In genomic region chr1:235882816-235883215, GRCh38 we compare ENCODE assay signal across 9 cellular contexts. TPM values are rescaled to one million over a fixed set of nuclear protein-coding genes. Genes with fewer than 3 reads are reported as not detected.
A peak's percentile ranks its signal among the peaks of the same experiment; 100 is the strongest.
DNase-seq lines count a peak whose midpoint lies in the region; ATAC-seq and TF ChIP-seq lines count a peak whose summit lies in the region.
"Had no signal": no experiment of that assay in that cellular context is flagged by ENCODE, and none has a peak within 500 bp of the region (broad histone marks: within the 10 kb centered on the region; RNA-seq: fewer than 3 reads in every experiment).

No MANE protein-coding gene starts in this region.

- no peak overlapping the region for H4K5ac ChIP-seq in IMR-90 (ENCODE audit: low read depth, low read length)

- no peak overlapping the region; the same call in 1 of the 2 replicates for H3K14ac ChIP-seq in IMR-90 (replicated peaks; ENCODE audit: low read depth, low read length)

- no peak overlapping the region for H3K4me3 ChIP-seq in IMR-90 (ENCODE audit: insufficient read depth, low read depth, low read length)
- peak overlapping the region; percentile 67 for H3K4me3 ChIP-seq in adipocyte (ENCODE audit: low read length)
- no peak overlapping the region for H3K4me3 ChIP-seq in A673 (ENCODE audit: low read depth, low read length, poor library complexity, severe bottlenecking)

- H3K9me1 ChIP-seq in IMR-90 (ENCODE audit: insufficient read depth, low read length), result peaks cover 4% of the 10 kb centered on the region; the same call in 1 of the 2 replicates

- peak overlapping the region; percentile 2; the same call in 1 of the 3 replicates for H2BK15ac ChIP-seq in IMR-90 (ENCODE audit: low read depth, low read length)

- no peaks in the 10 kb centered on the region for H3K79me1 ChIP-seq in IMR-90 (ENCODE audit: low read depth in 1 of 2, low read length in 2 of 2)

- H3K9ac ChIP-seq in IMR-90 (ENCODE audit: low read depth, low read length) (no peak overlapping the region), adipocyte (ENCODE audit: low read length) (peak overlapping the region; percentile 47)

- peak overlapping the region; percentile 9; the same call in 1 of the 2 replicates for H2AK5ac ChIP-seq in IMR-90 (ENCODE audit: low read depth, low read length)

- dilution Hi-C loops in IMR-90 (cut with HindIII; ENCODE audit: low sequenced_read_pairs, unreplicated experiment), result no loop called here

- no peak for TF ChIP-seq POLR2A in IMR-90 (IDR thresholded peaks at IDR 0.05; ENCODE audit: low read depth, low read length)

- H3K4me1 ChIP-seq in IMR-90 (ENCODE audit: control insufficient read depth, insufficient read depth, low read length) (peaks cover 5% of the 10 kb centered on the region), adipocyte (ENCODE audit: control insufficient read depth, insufficient read depth, low read length) (peaks cover 18% of the 10 kb centered on the region), A673 (ENCODE audit: insufficient read depth, low read length, poor library complexity, severe bottlenecking) (no peaks in the 10 kb centered on the region)

- no peak overlapping the region for H3K56ac ChIP-seq in IMR-90 (ENCODE audit: extremely low read depth, insufficient read depth, low read length)

- POLR2A ChIA-PET in IMR-90 (lab: Charles Lee; ENCODE audit: unreplicated experiment), result no interaction called here
- POLR2A ChIA-PET in A673 (lab: Charles Lee; ENCODE audit: low non-redundant PET), result no interaction called here

- no peak overlapping the region for H3K18ac ChIP-seq in IMR-90 (ENCODE audit: low read depth, low read length)

- TF ChIP-seq CTCF in IMR-90 (conservative IDR thresholded peaks at IDR 0.05; ENCODE audit: low read depth, low read length), result no peak
- TF ChIP-seq CTCF in A673 (conservative IDR thresholded peaks at IDR 0.05; ENCODE audit: low read depth, low read length), result no peak

- H3K4ac ChIP-seq in IMR-90 (ENCODE audit: low read depth, low read length), result peak overlapping the region; percentile 10

- 0 out of 2 replicates have a peak overlapping the region, but pooled peaks have one; percentile 1 for H2BK120ac ChIP-seq in IMR-90 (ENCODE audit: low read depth, low read length)

- CTCF ChIA-PET in IMR-90 (lab: Yijun Ruan, JAX) (no interaction called here), A673 (lab: Charles Lee) (no interaction called here)

- intact Hi-C loops in IMR-90 (cut with micrococcal nuclease) (no loop called here), left ventricle myocardium superior (cut with micrococcal nuclease) (no loop called here), A673 (cut with micrococcal nuclease; ENCODE audit: unreplicated experiment) (no loop called here)

- peak overlapping the region; percentile 38 for H3K4me2 ChIP-seq in IMR-90 (ENCODE audit: low read depth, low read length)

- peaks cover 6% of the 10 kb centered on the region for H3K27me3 ChIP-seq in IMR-90 (ENCODE audit: control insufficient read depth, insufficient read depth, low read length)
- no peaks in the 10 kb centered on the region for H3K27me3 ChIP-seq in adipocyte (replicated peaks; ENCODE audit: control insufficient read depth, insufficient read depth, low read length)
- no peaks in the 10 kb centered on the region for H3K27me3 ChIP-seq in A673 (replicated peaks; ENCODE audit: insufficient read depth, low read depth, low read length, poor library complexity)

- peaks cover 4% of the 10 kb centered on the region; the same call in 1 of the 2 replicates for H4K20me1 ChIP-seq in IMR-90 (ENCODE audit: insufficient read depth, low read length)

- no peak overlapping the region for H4K91ac ChIP-seq in IMR-90 (ENCODE audit: insufficient read depth, low read depth, low read length)

- ATAC-seq in IMR-90 (ENCODE audit: low read depth) (no peak), left ventricle myocardium superior (peak; percentile 13)

- no peak overlapping the region for H2AFZ ChIP-seq in IMR-90 (replicated peaks; ENCODE audit: low read length, poor library complexity)

- H3K36me3 ChIP-seq in IMR-90 (ENCODE audit: control insufficient read depth, insufficient read depth, low read length) (no peaks in the 10 kb centered on the region), adipocyte (ENCODE audit: control insufficient read depth, insufficient read depth, low read length, severe bottlenecking) (no peaks in the 10 kb centered on the region), A673 (ENCODE audit: insufficient read depth, low read length, poor library complexity, severe bottlenecking) (no peaks in the 10 kb centered on the region)

- H2BK20ac ChIP-seq in IMR-90 (ENCODE audit: low read depth, low read length), result peak overlapping the region; percentile 70

- no peak overlapping the region; the same call in 1 of the 2 replicates for H3K23ac ChIP-seq in IMR-90 (ENCODE audit: low read depth, low read length)

- DNase-seq in IMR-90 (no peak), adipocyte (ENCODE audit: low read depth) (no peak), left ventricle myocardium superior (no peak), superior temporal gyrus (ENCODE audit: extremely low spot score) (peak; percentile 33), EL (no peak), A673 (ENCODE audit: low spot score) (no peak), CD1c-positive myeloid dendritic cell (ENCODE audit: extremely low spot score) (no peak)
- DNase-seq: activated CD4-positive, alpha-beta T cell treated with anti-CD3 and anti-CD28 coated beads, Interleukin-2, amount 50 U/mL, for 4 hours; retina had no signal

- H3K27ac ChIP-seq in IMR-90 (ENCODE audit: insufficient read depth, low read length) (no peak overlapping the region), A673 (ENCODE audit: low read depth, low read length, poor library complexity, severe bottlenecking) (no peak overlapping the region)

- no peak overlapping the region for H2BK5ac ChIP-seq in IMR-90 (ENCODE audit: low read depth, low read length, poor library complexity, severe bottlenecking)

- in situ Hi-C loops in IMR-90 (cut with MboI; ENCODE audit: low sequenced_read_pairs), result no loop called here

- TF ChIP-seq RAD21 in IMR-90 (IDR thresholded peaks at IDR 0.05; ENCODE audit: low read length), result no peak

- 65% methylated on average over 4 of the region's 6 CpGs; no CpG with 5 or more reads in 1 of the 2 experiments for WGBS in IMR-90 (ENCODE audit: extremely low coverage in 2 of 2, insufficient read length in 1 of 2), 2 experiments

- H4K8ac ChIP-seq in IMR-90 (ENCODE audit: low read depth in 2 of 2, low read length in 2 of 2), result no peak overlapping the region; a peak in 1 of 4 replicates

- no peaks in the 10 kb centered on the region for H3K9me3 ChIP-seq in IMR-90 (ENCODE audit: control insufficient read depth, insufficient read depth, low read length)
- H3K9me3 ChIP-seq in adipocyte (ENCODE audit: control insufficient read depth, low read length), result no peaks in the 10 kb centered on the region
- H3K9me3 ChIP-seq in A673 (ENCODE audit: low read depth, low read length, poor library complexity, severe bottlenecking), result no peaks in the 10 kb centered on the region

- BruUV-seq in IMR-90 (replicated peaks; lab: Mats Ljungman, UMichigan) (no TSS peak), A673 (replicated peaks; lab: Mats Ljungman, UMichigan) (no TSS peak)

- no peak overlapping the region for H2AK9ac ChIP-seq in IMR-90 (replicated peaks; ENCODE audit: low read depth, low read length, poor library complexity)

TF ChIP-seq in IMR-90, 13 proteins besides CTCF, POLR2A, EP300 and RAD21:
- TF ChIP-seq BHLHE40 (IDR thresholded peaks at IDR 0.05; ENCODE audit: low read depth, low read length) (no peak), FOS (IDR thresholded peaks at IDR 0.05; ENCODE audit: low read depth, low read length) (no peak), MAZ (IDR thresholded peaks at IDR 0.05; ENCODE audit: borderline replicate concordance, low read depth, low read length) (no peak), RFX5 (IDR thresholded peaks at IDR 0.05; ENCODE audit: low read depth, low read length) (no peak), MXI1 (IDR thresholded peaks at IDR 0.05; ENCODE audit: borderline replicate concordance, low read depth, low read length) (no peak), ELK1 (IDR thresholded peaks at IDR 0.05; ENCODE audit: borderline replicate concordance, low read depth, low read length) (no peak)

RNA-seq across cellular contexts. Expression of gene LYST, which starts 16.1 kb away (rescaled TPM):
- total RNA-seq in IMR-90 (2012; rRNA removed) (7.2 and 8.3 TPM in 2 replicates), left ventricle myocardium superior (11.9 TPM), A673 (2021) (1.7 and 1.9 TPM in 2 replicates)
- 2.2 TPM in 2 replicates for polyA plus RNA-seq in IMR-90 (2012; rRNA removed)
- 0.53 and 0.82 TPM in 2 replicates for polyA plus RNA-seq in IMR-90 (2012; cell fraction: cytosol; rRNA removed)
- polyA plus RNA-seq in IMR-90 (2012; cell fraction: nucleus; rRNA removed; ENCODE audit: low replicate concordance), result 0.97 and 7.2 TPM in 2 replicates
